In genomic region chr1:10564063-10564462, GRCh38 we compare ENCODE assay signal across 36 cellular contexts.
"Had no signal": no experiment of that assay in that cellular context is flagged by ENCODE, and none has a peak within 500 bp of the region (broad histone marks: within the 10 kb centered on the region; RNA-seq: fewer than 3 reads in every experiment).

No MANE protein-coding gene starts in this region.

- H3K4me3 ChIP-seq: adrenal gland, colonic mucosa, Peyer's patch had no signal

- H3K4me1 ChIP-seq: colonic mucosa, Peyer's patch had no signal

- H3K36me3 ChIP-seq: adrenal gland, brain microvascular endothelial cell, colonic mucosa, Peyer's patch had no signal

- ATAC-seq: activated naive CD4-positive, alpha-beta T cell treated with anti-CD3 and anti-CD28 coated beads, Interleukin-2, amount 50 U/mL, for 72 hours; activated T-cell treated with anti-CD3 and anti-CD28 coated beads, Interleukin-2, amount 50 U/mL, for 4 hours; PC-3; Right ventricle myocardium inferior; SK-N-SH treated with all-trans-retinoic acid at 6 μM for 48 hours had no signal

- DNase-seq: activated B cell treated with CpG ODN at 0.5 μM for 24 hours; activated CD4-positive, alpha-beta memory T cell treated with anti-CD3 and anti-CD28 coated beads for 36 hours; activated CD4-positive, alpha-beta T cell treated with anti-CD3 and anti-CD28 coated beads for 4 hours; activated CD4-positive, alpha-beta T cell treated with anti-CD3 and anti-CD28 coated beads, Interleukin-2, amount 50 U/mL, for 1 hour; activated CD4-positive, CD25-positive, alpha-beta regulatory T cell treated with anti-CD3 and anti-CD28 coated beads, Interleukin-2, amount 50 U/mL, for 72 hours; activated CD8-positive, alpha-beta memory T cell treated with anti-CD3 and anti-CD28 coated beads, Interleukin-2, amount 50 U/mL, for 4 hours; activated gamma-delta T cell treated with Interleukin-2 at 50 U/mL for 16 hours; activated naive CD4-positive, alpha-beta T cell treated with anti-CD3 and anti-CD28 coated beads for 36 hours; activated T-cell treated with anti-CD3 and anti-CD28 coated beads for 4 hours; activated T-cell treated with anti-CD3 and anti-CD28 coated beads, Interleukin-2, amount 50 U/mL, for 4 hours; adrenal gland; anterior cingulate cortex; brain microvascular endothelial cell; central memory CD4-positive, alpha-beta T cell; colonic mucosa; NCI-H1105; NCI-H1436; NCI-H1694; NCI-H1930; NCI-H2081 treated with DMSO at 0.1 percent for 48 hours; NCI-H2227 treated with DMSO at 0.1 percent for 48 hours; NCI-H446; NCI-H510A treated with DMSO at 0.1 percent for 48 hours; NCI-H69; NK-92 treated with Interleukin-12 subunit alpha and Interleukin-12 subunit beta, amount 100 ng/mL, for 24 hours; PC-3; Peyer's patch; SIG-M5; T-helper 1 cell; T-helper 2 cell; T-helper 9 cell had no signal

- H3K27ac ChIP-seq: adrenal gland, brain microvascular endothelial cell, colonic mucosa, Peyer's patch, RWPE1, VCaP had no signal

- H3K9me3 ChIP-seq: adrenal gland, colonic mucosa had no signal
